Comparison of ENCODE assay signal across 8 cellular contexts in the genomic region with DNA sequence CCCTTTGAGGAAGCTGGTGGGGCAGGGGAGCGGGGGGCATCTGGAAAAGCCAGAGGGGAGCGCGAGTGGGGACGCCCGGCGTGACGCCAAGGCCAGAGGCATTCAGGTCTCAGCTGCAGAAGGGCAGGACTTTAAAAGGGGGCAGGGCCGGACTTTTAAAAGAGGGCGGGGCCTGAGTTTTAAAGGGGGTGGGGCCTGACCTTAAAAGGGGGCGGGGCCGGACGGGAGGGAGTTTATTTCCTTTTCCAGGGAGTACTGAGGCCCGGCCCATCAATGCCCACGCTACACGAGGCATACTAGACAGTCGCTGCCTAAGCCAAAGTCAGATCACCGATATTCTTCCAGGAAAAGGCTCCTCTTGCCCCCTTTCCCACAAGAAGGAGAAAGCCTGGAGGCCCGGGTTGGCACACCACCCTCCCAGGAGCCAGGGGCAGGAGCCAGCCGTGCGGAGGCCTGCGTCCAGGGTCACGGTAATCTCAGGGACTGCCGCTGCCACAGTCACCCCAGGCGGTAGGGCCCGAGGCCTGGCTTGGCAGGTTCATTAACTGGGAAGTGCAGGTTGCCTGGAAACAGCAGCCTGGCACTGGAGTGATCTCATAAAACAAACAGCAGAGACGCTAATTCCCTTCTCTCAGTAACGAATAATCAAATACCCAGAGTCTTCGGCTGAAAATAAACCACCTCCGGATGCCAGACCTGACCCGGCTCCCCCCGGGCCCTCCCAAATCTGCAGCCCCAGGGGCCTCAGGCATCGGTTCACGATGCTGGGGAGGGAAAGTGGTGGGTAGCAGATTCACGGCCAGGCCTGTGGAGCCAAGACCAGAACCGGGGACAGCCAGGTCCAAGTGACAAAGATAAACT.
A peak's percentile ranks its signal among the peaks of the same experiment; 100 is the strongest.
DNase-seq lines count a peak whose midpoint lies in the region; ATAC-seq and TF ChIP-seq lines count a peak whose summit lies in the region.

No MANE protein-coding gene starts in this region.

- no peak for TF ChIP-seq CTCF in Panc1 (IDR thresholded peaks at IDR 0.05)
- TF ChIP-seq CTCF in omental fat pad (IDR thresholded peaks at IDR 0.05), result no peak

- H3K36me3 ChIP-seq in HUES64 (ENCODE audit: insufficient read depth, low read length) (peaks cover 7% of the 10 kb centered on the region), Panc1 (ENCODE audit: control insufficient read depth, insufficient read depth, low read length) (no peaks in the 10 kb centered on the region)

- peak overlapping the region; percentile 42; the same call in 1 of the 2 replicates for H3K9ac ChIP-seq in HUES64 (ENCODE audit: low read depth, low read length)

- POLR2A ChIA-PET in Panc1 (lab: Charles Lee), result no interaction called here

- BruUV-seq in Panc1 (replicated peaks; lab: Mats Ljungman, UMichigan), result no TSS peak

- DNase-seq in Panc1 (ENCODE audit: low read depth, low spot score), result no peak
- DNase-seq in fibroblast of gingiva (ENCODE audit: low read depth), result peak; percentile 69
- DNase-seq in omental fat pad (ENCODE audit: low spot score), result no peak
- DNase-seq in immature natural killer cell, result no peak
- DNase-seq in stimulated activated naive CD4-positive, alpha-beta T cell treated with Interleukin-2 at 50 U/mL for 16 hours (lab: John Stamatoyannopoulos, UW), result no peak
- no peak for DNase-seq in activated CD8-positive, alpha-beta memory T cell treated with anti-CD3 and anti-CD28 coated beads, Interleukin-2, amount 50 U/mL, for 4 hours

- in situ Hi-C loops in Panc1 (cut with HindIII; ENCODE audit: low pct_unique_long_range_greater_than_20kb, low sequenced_read_pairs), result no loop called here

- H3K27ac ChIP-seq in HUES64 (ENCODE audit: low read depth, low read length), result no peak overlapping the region
- H3K27ac ChIP-seq in Panc1 (ENCODE audit: low read length), result peak overlapping the region; percentile 81

- no peak overlapping the region for H3K4me3 Mint-ChIP-seq in immature natural killer cell

- H3K4me3 ChIP-seq in HUES64 (ENCODE audit: low read length) (no peak overlapping the region), Panc1 (ENCODE audit: low read depth in 2 of 2, low read length in 2 of 2) (peak overlapping the region in 1 of 2 experiments; percentile 32; a peak in 3 of 4 replicates)

- H3K4me1 ChIP-seq in HUES64 (ENCODE audit: insufficient read depth, low read length), result 0 out of 2 replicates have a peak, but pooled peaks cover 6% of the 10 kb centered on the region
- peaks cover 35% of the 10 kb centered on the region for H3K4me1 ChIP-seq in Panc1 (ENCODE audit: control insufficient read depth, insufficient read depth, low read length)

- H3K27me3 ChIP-seq in HUES64 (ENCODE audit: insufficient read depth, low read length) (no peaks in the 10 kb centered on the region), Panc1 (ENCODE audit: control insufficient read depth, insufficient read depth, low read length) (no peaks in the 10 kb centered on the region)

- H3K27me3 Mint-ChIP-seq in immature natural killer cell (ENCODE audit: low read depth in 3 of 3), result peaks cover 0 to 3% (median 1%) of the 10 kb centered on the region in 3 donors

- H3K9me3 ChIP-seq in HUES64 (ENCODE audit: insufficient read depth, low read depth, low read length) (no peaks in the 10 kb centered on the region), Panc1 (ENCODE audit: control insufficient read depth, insufficient read depth, low read depth, low read length) (no peaks in the 10 kb centered on the region)

- ATAC-seq in Panc1, result peak; percentile 89
- peak; percentile 21 for ATAC-seq in omental fat pad (ENCODE audit: low FRiP score)
- no peak for ATAC-seq in GM18873 (IDR thresholded peaks at IDR 0.05; ENCODE audit: low FRiP score, unreplicated experiment)

- 57% methylated on average over 35 of the region's 35 CpGs for WGBS in HUES64

- H3K9me3 Mint-ChIP-seq in immature natural killer cell, result no peaks in the 10 kb centered on the region

- intact Hi-C loops in Panc1 (cut with micrococcal nuclease; ENCODE audit: unreplicated experiment), result no loop called here

- peaks cover 3 to 18% (median 7%) of the 10 kb centered on the region in 3 donors for H3K36me3 Mint-ChIP-seq in immature natural killer cell

- CTCF ChIA-PET in Panc1 (lab: Charles Lee), result no interaction called here

- no peaks in the 10 kb centered on the region for H3K4me1 Mint-ChIP-seq in immature natural killer cell

- no peak overlapping the region for H3K27ac Mint-ChIP-seq in immature natural killer cell
